In genomic region chr2:234861841-234862735, GRCh38 we compare ENCODE assay signal across 17 cellular contexts.
DNase-seq lines count a peak whose midpoint lies in the region; ATAC-seq, FAIRE-seq and TF ChIP-seq lines count a peak whose summit lies in the region.
"Had no signal": no experiment of that assay in that cellular context is flagged by ENCODE, and none has a peak within 500 bp of the region (broad histone marks: within the 10 kb centered on the region; RNA-seq: fewer than 3 reads in every experiment).

No MANE protein-coding gene starts in this region.

- no peaks in the 10 kb centered on the region for H3K9me3 Mint-ChIP-seq in endothelial cell (ENCODE audit: unreplicated experiment)

- FAIRE-seq in bronchial epithelial cell (lab: Jason Lieb, UNC) = no peak
- FAIRE-seq: H54 had no signal

- DNase-seq in COLO829 (ENCODE audit: low spot score) (peak; percentile 94), bronchial epithelial cell (ENCODE audit: low read depth) (peak; percentile 46), heart right ventricle (peak; percentile 48 to 78), psoas muscle (no peak), NCI-H524 treated with DMSO at 0.1 percent for 48 hours (lab: John Stamatoyannopoulos, UW) (no peak), endothelial cell (ENCODE audit: low spot score) (no peak)
- DNase-seq: activated CD4-positive, alpha-beta T cell treated with anti-CD3 and anti-CD28 coated beads for 48 hours; activated T-cell treated with anti-CD3 and anti-CD28 coated beads, Interleukin-2, amount 50 U/mL, for 1 hour; Caco-2; islet precursor cell; NCI-H187; NCI-H524; stimulated activated naive CD8-positive, alpha-beta T cell treated with anti-CD3 and anti-CD28 coated beads, Interleukin-15, amount 100 ng/mL, for 72 hours had no signal

- H3K27ac ChIP-seq in heart right ventricle (peak overlapping the region in 8 of 10 donors; percentile 3 to 64 (median 16)), psoas muscle (peak overlapping the region; percentile 23)
- H3K27ac ChIP-seq: HL-60 had no signal

- H3K4me3 Mint-ChIP-seq in endothelial cell (ENCODE audit: unreplicated experiment) = no peak overlapping the region
- H3K4me3 Mint-ChIP-seq: stimulated activated naive CD8-positive, alpha-beta T cell treated with anti-CD3 and anti-CD28 coated beads, Interleukin-15, amount 100 ng/mL, for 72 hours had no signal

- H3K27ac Mint-ChIP-seq in endothelial cell (ENCODE audit: unreplicated experiment) = no peak overlapping the region

- H3K4me1 Mint-ChIP-seq in endothelial cell (ENCODE audit: unreplicated experiment) = no peaks in the 10 kb centered on the region
- H3K4me1 Mint-ChIP-seq: stimulated activated naive CD8-positive, alpha-beta T cell treated with anti-CD3 and anti-CD28 coated beads, Interleukin-15, amount 100 ng/mL, for 72 hours had no signal

- TF ChIP-seq CTCF in bronchial epithelial cell (IDR thresholded peaks at IDR 0.05; ENCODE audit: insufficient read depth, low read length, severe bottlenecking) = no peak
- TF ChIP-seq CTCF in heart right ventricle (IDR thresholded peaks at IDR 0.05) = no peak
- no peak for TF ChIP-seq CTCF in psoas muscle (IDR thresholded peaks at IDR 0.05)
- TF ChIP-seq CTCF in endothelial cell (IDR thresholded peaks at IDR 0.05; ENCODE audit: unreplicated experiment) = no peak

- 55 to 68% methylated on average over 12 of the region's 12 CpGs for WGBS in heart right ventricle, 2 donors
- WGBS in psoas muscle, 3 donors = 70 to 76% (median 71%) methylated on average over 12 of the region's 12 CpGs

- H3K27me3 Mint-ChIP-seq in endothelial cell (ENCODE audit: unreplicated experiment) = peaks cover 2% of the 10 kb centered on the region
- H3K27me3 Mint-ChIP-seq: stimulated activated naive CD8-positive, alpha-beta T cell treated with anti-CD3 and anti-CD28 coated beads, Interleukin-15, amount 100 ng/mL, for 72 hours had no signal

- H3K27me3 ChIP-seq in bronchial epithelial cell (ENCODE audit: control insufficient read depth, insufficient read depth, low read length) (no peaks in the 10 kb centered on the region), heart right ventricle (no peaks in the 10 kb centered on the region), psoas muscle (ENCODE audit: insufficient read depth in 3 of 3, low read length in 2 of 3) (no peaks in the 10 kb centered on the region)

- no peaks in the 10 kb centered on the region for H3K36me3 ChIP-seq in bronchial epithelial cell (ENCODE audit: control insufficient read depth, insufficient read depth, low read length)
- no peaks in the 10 kb centered on the region for H3K36me3 ChIP-seq in heart right ventricle
- no peaks in the 10 kb centered on the region for H3K36me3 ChIP-seq in psoas muscle (ENCODE audit: insufficient read depth in 1 of 2, low read depth in 1 of 2)

- intact Hi-C loops in heart right ventricle (cut with DNase I) = no loop called here
- intact Hi-C loops in psoas muscle (cut with DNase I) = no loop called here

- ATAC-seq in heart right ventricle = peak; percentile 61 to 89 (median 82)
- no peak for ATAC-seq in psoas muscle
- no peak for ATAC-seq in HG03039 (IDR thresholded peaks at IDR 0.05; ENCODE audit: unreplicated experiment)
- ATAC-seq in HG03469 (IDR thresholded peaks at IDR 0.05; ENCODE audit: unreplicated experiment) = no peak
- ATAC-seq: stimulated activated naive CD8-positive, alpha-beta T cell treated with anti-CD3 and anti-CD28 coated beads, Interleukin-15, amount 100 ng/mL, for 72 hours had no signal

- peaks cover 0 to 6% (median 0%) of the 10 kb centered on the region in 11 donors for H3K9me3 ChIP-seq in heart right ventricle
- H3K9me3 ChIP-seq in psoas muscle = no peaks in the 10 kb centered on the region
- H3K9me3 ChIP-seq: Caco-2 had no signal

- H3K4me1 ChIP-seq in heart right ventricle = peaks cover 3 to 32% (median 23%) of the 10 kb centered on the region in 9 donors
- H3K4me1 ChIP-seq in psoas muscle = no peaks in the 10 kb centered on the region

- no peak overlapping the region for H3K4me3 ChIP-seq in bronchial epithelial cell (ENCODE audit: low read depth, low read length)
- no peak overlapping the region for H3K4me3 ChIP-seq in heart right ventricle
- H3K4me3 ChIP-seq in psoas muscle = no peak overlapping the region

- H3K36me3 Mint-ChIP-seq in endothelial cell (ENCODE audit: low read depth, unreplicated experiment) = peaks cover 4% of the 10 kb centered on the region

Comparison
In these comparisons a context has a peak if more than half of its experiments do, and no peak if none do; other contexts are left out.
1. DNase-seq: peak in COLO829 (single experiment), bronchial epithelial cell (single experiment) and heart right ventricle (2 of 2); none in psoas muscle (0 of 2), NCI-H524 treated with DMSO at 0.1 percent for 48 hours (single experiment) and endothelial cell (single experiment).
2. ATAC-seq: peak in heart right ventricle (8 of 8); none in psoas muscle (0 of 4), HG03039 (single experiment) and HG03469 (single experiment).